Comparison of ENCODE assay signal across 34 cellular contexts in the genomic region with DNA sequence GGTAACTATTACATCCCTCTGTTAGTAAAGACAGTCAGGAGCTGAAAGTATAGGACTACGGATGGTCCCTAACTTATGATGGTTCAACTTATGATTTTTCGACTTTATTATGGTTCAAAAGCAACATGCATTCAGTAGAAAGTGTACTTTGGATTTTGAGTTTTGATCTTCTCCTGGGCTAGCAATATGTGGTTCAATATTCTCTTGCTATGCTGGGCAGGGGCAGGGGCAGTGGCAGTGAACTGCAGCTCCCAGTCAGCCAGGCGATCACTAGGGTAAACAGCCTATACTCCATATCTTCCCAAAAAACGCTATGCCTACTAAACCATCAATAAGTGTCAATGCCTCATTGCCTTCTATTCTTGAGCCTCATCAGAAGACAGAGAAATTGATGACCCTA.
"Had no signal": no experiment of that assay in that cellular context is flagged by ENCODE, and none has a peak within 500 bp of the region (broad histone marks: within the 10 kb centered on the region; RNA-seq: fewer than 3 reads in every experiment).

No MANE protein-coding gene starts in this region.

- DNase-seq: Karpas-422, Kasumi-1, MG63, MM.1S, MV-4-11, NCI-H1048, NCI-H1092, NCI-H1092 treated with DMSO at 0.1 percent for 48 hours, NCI-H1105, NCI-H1105 treated with DMSO at 0.1 percent for 48 hours, NCI-H1417, NCI-H1417 treated with DMSO at 0.1 percent for 48 hours, NCI-H1436, NCI-H1436 treated with DMSO at 0.1 percent for 48 hours, NCI-H146, NCI-H1694, NCI-H1694 treated with DMSO at 0.1 percent for 48 hours, NCI-H187, NCI-H187 treated with DMSO at 0.1 percent for 48 hours, NCI-H1930, NCI-H2029, NCI-H2029 treated with DMSO at 0.1 percent for 48 hours, NCI-H2081, NCI-H2081 treated with DMSO at 0.1 percent for 48 hours, NCI-H2107, NCI-H2171, NCI-H2171 treated with DMSO at 0.1 percent for 48 hours, NCI-H2227 treated with DMSO at 0.1 percent for 48 hours, NCI-H226, NCI-H345, NCI-H446, NCI-H446 treated with DMSO at 0.1 percent for 48 hours, NCI-H510A, NCI-H510A treated with DMSO at 0.1 percent for 48 hours had no signal

- H3K9me3 ChIP-seq: MG63 had no signal

- H3K36me3 ChIP-seq: MG63 had no signal

- H3K27me3 ChIP-seq: MG63 had no signal

- H3K4me3 ChIP-seq: MG63 had no signal
